Comparison of ENCODE assay signal across 25 cellular contexts in genomic region chr4:1653776-1654175, GRCh38.
"Had no signal": no experiment of that assay in that cellular context is flagged by ENCODE, and none has a peak within 500 bp of the region (broad histone marks: within the 10 kb centered on the region; RNA-seq: fewer than 3 reads in every experiment).

No MANE protein-coding gene starts in this region.

- H3K36me3 ChIP-seq: ovary, right lobe of liver, thoracic aorta, thyroid gland, upper lobe of left lung, vagina had no signal

- H3K9ac ChIP-seq: parathyroid adenoma had no signal

- H3K4me1 ChIP-seq: parathyroid adenoma, psoas muscle, right lobe of liver, sigmoid colon, stomach, thyroid gland, tibial nerve, upper lobe of left lung, vagina had no signal

- H3K4me3 ChIP-seq: ovary, psoas muscle, right lobe of liver, sigmoid colon, stomach, thoracic aorta, thyroid gland, tibial nerve, upper lobe of left lung, vagina had no signal

- H2AFZ ChIP-seq: parathyroid adenoma had no signal

- H3K9me3 ChIP-seq: ovary, psoas muscle, right lobe of liver, sigmoid colon, stomach, thoracic aorta, thyroid gland, tibial nerve, upper lobe of left lung, vagina had no signal

- H3K27ac ChIP-seq: ovary, parathyroid adenoma, psoas muscle, right lobe of liver, sigmoid colon, stomach, thoracic aorta, thyroid gland, tibial nerve, upper lobe of left lung, vagina had no signal

- ATAC-seq: naive thymus-derived CD8-positive, alpha-beta T cell; natural killer cell treated with Interleukin-12 subunit alpha and Interleukin-12 subunit beta and Interleukin-15 and Interleukin-18, amount 100 ng/mL, for 72 hours; psoas muscle; right lobe of liver; stimulated activated naive B cell treated with anti-CD40 and anti-IgM and Interleukin-4, amounts not matched to agents 10 μg/mL and 1 μg/mL and 100 μg/mL, for 72 hours had no signal

- DNase-seq: naive thymus-derived CD8-positive, alpha-beta T cell; nephron progenitor cell; occipital lobe; ovary; posterior cingulate gyrus; psoas muscle; right cardiac atrium; right lobe of liver; sigmoid colon; small intestine; stimulated activated CD4-positive, alpha-beta T cell treated with anti-CD3 and anti-CD28 coated beads, Interleukin-15, amount 100 ng/mL, for 24 hours; stimulated activated CD4-positive, alpha-beta T cell treated with anti-CD3 and anti-CD28 coated beads, Interleukin-4, amount 100 ng/mL, for 1 hour; stimulated activated CD4-positive, alpha-beta T cell treated with anti-CD3 and anti-CD28 coated beads, Interleukin-4, amount 100 ng/mL, for 4 hours; stimulated activated CD8-positive, alpha-beta memory T cell treated with anti-CD3 and anti-CD28 coated beads, Interleukin-4, amount 100 ng/mL, for 48 hours; stimulated activated naive B cell treated with anti-CD40 and anti-IgM and Interleukin-4, amounts not matched to agents 10 μg/mL and 1 μg/mL and 100 μg/mL, for 72 hours; stimulated activated naive CD4-positive, alpha-beta T cell treated with Interleukin-2 at 50 U/mL for 16 hours; stomach; thyroid gland; trophoblast cell had no signal

- H3K27me3 ChIP-seq: ovary, right lobe of liver, sigmoid colon, stomach, thyroid gland, tibial nerve, upper lobe of left lung, vagina had no signal
